In genomic region chr7:38199782-38200181, GRCh38 we compare ENCODE assay signal across 29 cellular contexts.
"Had no signal": no experiment of that assay in that cellular context is flagged by ENCODE, and none has a peak within 500 bp of the region (broad histone marks: within the 10 kb centered on the region; RNA-seq: fewer than 3 reads in every experiment).

No MANE protein-coding gene starts in this region.

- DNase-seq: kidney glomerular epithelial cell; left cardiac atrium; lower lobe of right lung; mammary epithelial cell; mesenchymal stem cell; natural killer cell; nephron progenitor cell; ovary; posterior cingulate gyrus; retina; stimulated activated CD4-positive, alpha-beta T cell treated with anti-CD3 and anti-CD28 coated beads, Interleukin-12 subunit alpha, Interleukin-12 subunit beta, amount 100 ng/mL, for 4 hours; stimulated activated CD4-positive, alpha-beta T cell treated with anti-CD3 and anti-CD28 coated beads, Interleukin-15, amount 100 ng/mL, for 24 hours; stimulated activated CD4-positive, alpha-beta T cell treated with anti-CD3 and anti-CD28 coated beads, Interleukin-2, amount 100 ng/mL, for 24 hours; stimulated activated CD4-positive, alpha-beta T cell treated with anti-CD3 and anti-CD28 coated beads, Interleukin-4, amount 100 ng/mL, for 1 hour; stimulated activated naive CD4-positive, alpha-beta T cell; tibial artery; trophoblast cell; upper lobe of right lung had no signal

- H3K9me3 ChIP-seq: lower lobe of right lung, ovary, prostate gland, suprapubic skin, thoracic aorta, tibial artery, upper lobe of right lung had no signal

- H3K4me1 Mint-ChIP-seq: neural progenitor cell had no signal

- H3K4me1 ChIP-seq: neural progenitor cell had no signal

- H3K27me3 ChIP-seq: hepatocyte, neural progenitor cell, ovary, suprapubic skin, tibial artery, upper lobe of right lung had no signal

- H2AFZ ChIP-seq: hepatocyte, neural progenitor cell had no signal

- H3K4me2 ChIP-seq: hepatocyte, neural progenitor cell had no signal

- H3K36me3 Mint-ChIP-seq: natural killer cell had no signal

- H3K4me3 Mint-ChIP-seq: natural killer cell; neural progenitor cell; stimulated activated effector memory CD8-positive, alpha-beta T cell treated with anti-CD3 and anti-CD28 coated beads, Interleukin-12 subunit alpha, Interleukin-12 subunit beta, amount 100 ng/mL, for 72 hours; stimulated activated naive CD8-positive, alpha-beta T cell treated with anti-CD3 and anti-CD28 coated beads, Interleukin-15, Interleukin-2, amounts not matched to agents 100 ng/mL and 50 ng/mL, for 24 hours had no signal

- H3K27ac Mint-ChIP-seq: natural killer cell; neural progenitor cell; stimulated activated naive CD8-positive, alpha-beta T cell treated with anti-CD3 and anti-CD28 coated beads, Interleukin-15, Interleukin-2, amounts not matched to agents 100 ng/mL and 50 ng/mL, for 24 hours had no signal

- H3K36me3 ChIP-seq: lower lobe of right lung, neural progenitor cell, ovary, prostate gland, suprapubic skin, thoracic aorta, upper lobe of right lung had no signal

- H3K9ac ChIP-seq: neural progenitor cell had no signal

- H3K9me3 Mint-ChIP-seq: natural killer cell; stimulated activated effector memory CD8-positive, alpha-beta T cell treated with anti-CD3 and anti-CD28 coated beads, Interleukin-12 subunit alpha, Interleukin-12 subunit beta, amount 100 ng/mL, for 72 hours; stimulated activated naive CD8-positive, alpha-beta T cell treated with anti-CD3 and anti-CD28 coated beads, Interleukin-15, Interleukin-2, amounts not matched to agents 100 ng/mL and 50 ng/mL, for 24 hours had no signal

- H3K27me3 Mint-ChIP-seq: stimulated activated naive CD8-positive, alpha-beta T cell treated with anti-CD3 and anti-CD28 coated beads, Interleukin-15, Interleukin-2, amounts not matched to agents 100 ng/mL and 50 ng/mL, for 24 hours had no signal

- H3K4me3 ChIP-seq: hepatocyte, lower lobe of right lung, neural progenitor cell, ovary, prostate gland, skin epidermis, suprapubic skin, thoracic aorta, tibial artery, upper lobe of right lung had no signal

- H3K27ac ChIP-seq: hepatocyte, lower lobe of right lung, neural progenitor cell, ovary, prostate gland, suprapubic skin, thoracic aorta, tibial artery, upper lobe of right lung had no signal

- ATAC-seq: left cardiac atrium; left lobe of liver; natural killer cell; right cardiac atrium; sciatic nerve; stimulated activated effector memory CD8-positive, alpha-beta T cell treated with anti-CD3 and anti-CD28 coated beads, Interleukin-12 subunit alpha, Interleukin-12 subunit beta, amount 100 ng/mL, for 72 hours; upper lobe of right lung had no signal
